In the genomic region with DNA sequence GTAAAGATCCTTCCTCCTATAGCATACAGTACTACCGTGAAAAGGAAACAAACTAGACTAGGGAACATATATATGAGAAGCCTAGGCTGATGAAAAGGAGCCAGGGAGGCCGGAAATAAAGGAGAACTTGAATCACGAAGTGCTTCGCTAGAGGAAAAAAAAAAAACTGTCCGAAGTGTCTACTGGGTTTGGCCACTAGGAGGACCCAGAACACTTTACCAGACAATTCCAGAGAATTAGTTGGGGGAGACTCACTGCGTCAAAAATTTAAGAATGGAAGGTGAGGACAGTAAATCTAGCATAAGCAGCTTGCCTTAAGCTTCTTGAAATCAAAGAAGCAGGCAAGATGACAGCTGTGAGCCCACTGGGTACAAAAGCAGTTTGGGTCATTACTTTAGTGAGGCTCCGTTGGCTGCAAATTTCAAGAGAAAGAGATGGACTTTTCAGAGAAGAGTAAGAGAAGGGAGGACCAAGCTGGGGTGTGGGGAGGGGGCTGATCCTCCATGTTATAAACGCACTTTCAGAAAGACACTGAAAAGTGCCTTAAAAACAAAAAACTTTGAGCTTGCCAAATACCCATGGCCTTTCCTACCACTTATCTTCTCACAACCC, we compare ENCODE assay signal across 8 cellular contexts. TPM values are rescaled to one million over a fixed set of nuclear protein-coding genes. Genes with fewer than 3 reads are reported as not detected.
DNase-seq lines count a peak whose midpoint lies in the region; ATAC-seq and TF ChIP-seq lines count a peak whose summit lies in the region.

No MANE protein-coding gene starts in this region.

- peak; percentile 37 to 74 for ATAC-seq in upper lobe of left lung (ENCODE audit: low FRiP score in 2 of 2)

- TF ChIP-seq CTCF in GM13976 (IDR thresholded peaks at IDR 0.05; ENCODE audit: borderline replicate concordance, control extremely low read depth, extremely low read depth, insufficient read depth, missing control alignments) (peak; percentile 43), breast epithelium (IDR thresholded peaks at IDR 0.05) (peak; percentile 55 to 77 (median 65)), upper lobe of left lung (IDR thresholded peaks at IDR 0.05) (peak; percentile 31 to 65 (median 48))

- peaks cover 20 to 42% (median 31%) of the 10 kb centered on the region in 10 experiments for H3K4me1 ChIP-seq in BLaER1 treated with 17β-estradiol and CSF1 and Interleukin-3, amounts not matched to agents 10 nM and 100 nM
- H3K4me1 ChIP-seq in breast epithelium (no peaks in the 10 kb centered on the region), upper lobe of left lung (peaks cover 0 to 7% (median 2%) of the 10 kb centered on the region in 4 donors)

- H3K27me3 ChIP-seq in BLaER1 treated with 17β-estradiol and CSF1 and Interleukin-3, amounts not matched to agents 10 nM and 100 nM = no peaks in the 10 kb centered on the region
- H3K27me3 ChIP-seq in breast epithelium = no peaks in the 10 kb centered on the region
- H3K27me3 ChIP-seq in upper lobe of left lung = no peaks in the 10 kb centered on the region

- no peaks in the 10 kb centered on the region for H4K20me1 ChIP-seq in BLaER1 treated with 17β-estradiol and CSF1 and Interleukin-3, amounts not matched to agents 10 nM and 100 nM

- no peak overlapping the region for H3K9ac ChIP-seq in BLaER1 treated with 17β-estradiol and CSF1 and Interleukin-3, amounts not matched to agents 10 nM and 100 nM

- WGBS in upper lobe of left lung, 2 donors = 16 to 22% methylated on average over 8 of the region's 8 CpGs

- TF ChIP-seq EP300 in upper lobe of left lung (IDR thresholded peaks at IDR 0.05) = no peak

- H3K36me3 ChIP-seq in BLaER1 treated with 17β-estradiol and CSF1 and Interleukin-3, amounts not matched to agents 10 nM and 100 nM = peaks cover 0 to 6% (median 0%) of the 10 kb centered on the region in 11 experiments; a peak in 1 of 22 replicates
- H3K36me3 ChIP-seq in breast epithelium = no peaks in the 10 kb centered on the region
- no peaks in the 10 kb centered on the region for H3K36me3 ChIP-seq in upper lobe of left lung

- H3K4me3 ChIP-seq in BLaER1 treated with 17β-estradiol and CSF1 and Interleukin-3, amounts not matched to agents 10 nM and 100 nM = no peak overlapping the region
- H3K4me3 ChIP-seq in breast epithelium (no peak overlapping the region), upper lobe of left lung (no peak overlapping the region)

- peaks cover 0 to 18% (median 14%) of the 10 kb centered on the region in 11 experiments; a peak in 19 of 22 replicates for H3K9me3 ChIP-seq in BLaER1 treated with 17β-estradiol and CSF1 and Interleukin-3, amounts not matched to agents 10 nM and 100 nM (replicated peaks in 1 of 11)
- H3K9me3 ChIP-seq in breast epithelium (no peaks in the 10 kb centered on the region), upper lobe of left lung (no peaks in the 10 kb centered on the region)

- intact Hi-C loops in breast epithelium (cut with DNase I; ENCODE audit: low total_unique reads) (no loop called here), posterior vena cava (cut with DNase I) (no loop called here)

- peak overlapping the region in 9 of 11 experiments; percentile 4 to 52 (median 21); a peak in 10 of 22 replicates for H3K4me2 ChIP-seq in BLaER1 treated with 17β-estradiol and CSF1 and Interleukin-3, amounts not matched to agents 10 nM and 100 nM

- in situ Hi-C loops in GM13976 (cut with MboI; ENCODE audit: low sequenced_read_pairs, unreplicated experiment) = no loop called here

- DNase-seq in GM13976 (ENCODE audit: low spot score) (peak; percentile 73), NOMO-1 (lab: John Stamatoyannopoulos, UW; ENCODE audit: unreplicated experiment in 2 of 2) (peak; percentile 49 to 67), breast epithelium (ENCODE audit: low spot score in 2 of 2) (no peak), kidney tubule cell (ENCODE audit: low spot score) (peak; percentile 77), upper lobe of left lung (no peak), posterior vena cava (ENCODE audit: low spot score) (no peak)
- no peak for DNase-seq in activated CD4-positive, alpha-beta T cell treated with anti-CD3 and anti-CD28 coated beads, Interleukin-2, amount 50 U/mL, for 1 hour

- no peak overlapping the region for H3K27ac ChIP-seq in BLaER1 treated with 17β-estradiol and CSF1 and Interleukin-3, amounts not matched to agents 10 nM and 100 nM
- H3K27ac ChIP-seq in breast epithelium = no peak overlapping the region
- H3K27ac ChIP-seq in upper lobe of left lung = no peak overlapping the region

- no peak for TF ChIP-seq POLR2A in breast epithelium (IDR thresholded peaks at IDR 0.05)
- TF ChIP-seq POLR2A in upper lobe of left lung (IDR thresholded peaks at IDR 0.05) = no peak

RNA-seq across cellular contexts. Expression of a gene that starts 47.4 kb away (rescaled TPM):
- total RNA-seq in breast epithelium (10 to 100 TPM; 21.8 to 34.8 (median 26.2) TPM), upper lobe of left lung (10 to 100 TPM; 37.7 to 85.2 (median 57.5) TPM), posterior vena cava (10 to 100 TPM; 33.2 to 58.8 TPM)

Comparison
In these comparisons a context has a peak if more than half of its experiments do, and no peak if none do; other contexts are left out.
1. DNase-seq: peak in GM13976 (single experiment), NOMO-1 (2 of 2) and kidney tubule cell (single experiment); none in breast epithelium (0 of 2), upper lobe of left lung (0 of 2), posterior vena cava (single experiment) and activated CD4-positive, alpha-beta T cell treated with anti-CD3 and anti-CD28 coated beads, Interleukin-2, amount 50 U/mL, for 1 hour (single experiment).
2. Peak in every context shown above with its lines, with median percentiles within 50 percentile points of each other: CTCF ChIP-seq.